Comparison of ENCODE assay signal across 19 cellular contexts in genomic region chr6:74041420-74041819, GRCh38.
DNase-seq lines count a peak whose midpoint lies in the region; ATAC-seq and TF ChIP-seq lines count a peak whose summit lies in the region.
"Had no signal": no experiment of that assay in that cellular context is flagged by ENCODE, and none has a peak within 500 bp of the region (broad histone marks: within the 10 kb centered on the region; RNA-seq: fewer than 3 reads in every experiment).

No MANE protein-coding gene starts in this region.

- no peak overlapping the region for H2BK12ac ChIP-seq in H9 (ENCODE audit: insufficient read length, low read depth, low read length)

- H3K9me3 Mint-ChIP-seq in H9 (peaks cover 15 to 23% of the 10 kb centered on the region in 2 experiments), endodermal cell (peaks cover 21% of the 10 kb centered on the region), Calu3 (ENCODE audit: low read depth, unreplicated experiment) (peaks cover 12% of the 10 kb centered on the region)
- peaks cover 7% of the 10 kb centered on the region for H3K9me3 Mint-ChIP-seq in stimulated activated effector memory CD8-positive, alpha-beta T cell treated with anti-CD3 and anti-CD28 coated beads, Interleukin-12 subunit alpha, Interleukin-12 subunit beta, amount 100 ng/mL, for 72 hours

- H3K36me3 Mint-ChIP-seq in H9 (ENCODE audit: insufficient read depth in 1 of 3, low read depth in 3 of 3) (peaks cover 2 to 14% (median 4%) of the 10 kb centered on the region in 3 experiments; a peak in 6 of 7 replicates), endodermal cell (ENCODE audit: low read depth) (no peaks in the 10 kb centered on the region), Calu3 (ENCODE audit: insufficient read depth, unreplicated experiment) (no peaks in the 10 kb centered on the region)
- H3K36me3 Mint-ChIP-seq in stimulated activated effector memory CD8-positive, alpha-beta T cell treated with anti-CD3 and anti-CD28 coated beads, Interleukin-12 subunit alpha, Interleukin-12 subunit beta, amount 100 ng/mL, for 72 hours: no peaks in the 10 kb centered on the region
- H3K36me3 Mint-ChIP-seq: CD14-positive monocyte had no signal

- H2AK5ac ChIP-seq in H9 (ENCODE audit: insufficient read length, low read length): no peak overlapping the region
- no peak overlapping the region for H2AK5ac ChIP-seq in mesendoderm (ENCODE audit: low read length)

- BruUV-seq in Calu3 (replicated peaks; lab: Mats Ljungman, UMichigan): no TSS peak

- peak overlapping the region; percentile 51 for H4K91ac ChIP-seq in H9 (ENCODE audit: insufficient read length, low read depth, low read length)

- intact Hi-C loops in Calu3 (cut with micrococcal nuclease; ENCODE audit: unreplicated experiment): no loop called here

- H3K23me2 ChIP-seq in H9 (ENCODE audit: insufficient read length, low read depth, low read length, poor library complexity, severe bottlenecking): no peaks in the 10 kb centered on the region

- H3K9ac ChIP-seq in H9 (ENCODE audit: extremely low read depth, insufficient read length, low read length): no peak overlapping the region
- no peak overlapping the region for H3K9ac ChIP-seq in endodermal cell (ENCODE audit: extremely low read depth, low read length, poor library complexity, severe bottlenecking)
- no peak overlapping the region for H3K9ac ChIP-seq in mesendoderm (ENCODE audit: low read length)

- no peak overlapping the region for H3K4ac ChIP-seq in H9 (ENCODE audit: low read depth, low read length)
- H3K4ac ChIP-seq in mesendoderm (ENCODE audit: low read depth, low read length): no peak overlapping the region

- no peak overlapping the region for H3K56ac ChIP-seq in H9 (ENCODE audit: insufficient read length, low read depth, low read length)
- H3K56ac ChIP-seq in mesendoderm (ENCODE audit: low read length): no peak overlapping the region

- no peak overlapping the region for H2BK15ac ChIP-seq in H9 (ENCODE audit: low read depth, low read length)
- H2BK15ac ChIP-seq in mesendoderm (replicated peaks; ENCODE audit: low read depth): no peak overlapping the region

- H3K27ac Mint-ChIP-seq in H9 (peak overlapping the region in 1 of 3 experiments; percentile 15; a peak in 1 of 7 replicates), endodermal cell (no peak overlapping the region), Calu3 (ENCODE audit: unreplicated experiment) (no peak overlapping the region)
- no peak overlapping the region for H3K27ac Mint-ChIP-seq in stimulated activated effector memory CD8-positive, alpha-beta T cell treated with anti-CD3 and anti-CD28 coated beads, Interleukin-12 subunit alpha, Interleukin-12 subunit beta, amount 100 ng/mL, for 72 hours

- H3K4me1 ChIP-seq in H9 (ENCODE audit: insufficient read depth, low read length): peaks cover 6% of the 10 kb centered on the region; the same call in 1 of the 2 replicates
- no peaks in the 10 kb centered on the region for H3K4me1 ChIP-seq in endodermal cell (ENCODE audit: control insufficient read depth, insufficient read depth, low read length)
- no peaks in the 10 kb centered on the region for H3K4me1 ChIP-seq in mesendoderm (ENCODE audit: control insufficient read depth, low read depth, low read length)
- H3K4me1 ChIP-seq: Peyer's patch, SJSA1 had no signal

- H3K9me3 ChIP-seq in H9 (ENCODE audit: control insufficient read depth, low read depth, low read length): no peaks in the 10 kb centered on the region
- H3K9me3 ChIP-seq in endodermal cell (ENCODE audit: control insufficient read depth, low read length): peaks cover 4% of the 10 kb centered on the region
- H3K9me3 ChIP-seq: Peyer's patch, SJSA1 had no signal

- no peak overlapping the region for H4K5ac ChIP-seq in H9 (ENCODE audit: insufficient read length, low read depth, low read length)
- H4K5ac ChIP-seq in mesendoderm (ENCODE audit: low read length): no peak overlapping the region

- DNase-seq in H9 (peak; percentile 50), endodermal cell (peak; percentile 76), mesendoderm (peak; percentile 54), RPMI8226 (no peak), Calu3 (no peak)
- DNase-seq in stimulated activated effector memory CD8-positive, alpha-beta T cell treated with anti-CD3 and anti-CD28 coated beads, Interleukin-12 subunit alpha, Interleukin-12 subunit beta, amount 100 ng/mL, for 72 hours (ENCODE audit: low spot score in 2 of 2): no peak
- DNase-seq: DMS53, GOT3, NCI-H1105, NCI-H146, NCI-H2029, NCI-H345, NCI-H524, NCI-H774, Peyer's patch had no signal

- H2BK5ac ChIP-seq in H9 (ENCODE audit: insufficient read length, low read length): no peak overlapping the region
- H2BK5ac ChIP-seq in mesendoderm (ENCODE audit: low read length): no peak overlapping the region

- H3K18ac ChIP-seq in H9 (ENCODE audit: insufficient read length, low read depth, low read length): no peak overlapping the region
- H3K18ac ChIP-seq in mesendoderm (ENCODE audit: low read length): peak overlapping the region; percentile 43

- H2AFZ ChIP-seq in H9 (ENCODE audit: low read length): no peak overlapping the region

- no peak overlapping the region for H3T11ph ChIP-seq in H9 (ENCODE audit: low read length)

- no peaks in the 10 kb centered on the region for H3K27me3 ChIP-seq in H9 (ENCODE audit: insufficient read depth, low read length)
- H3K27me3 ChIP-seq in endodermal cell (ENCODE audit: control insufficient read depth, insufficient read depth, low read length, poor library complexity, severe bottlenecking): no peaks in the 10 kb centered on the region
- H3K27me3 ChIP-seq in mesendoderm (ENCODE audit: insufficient read depth, low read length, poor library complexity): no peaks in the 10 kb centered on the region
- H3K27me3 ChIP-seq: Peyer's patch, SJSA1 had no signal

- peak overlapping the region; percentile 71; the same call in 1 of the 2 replicates for H3K14ac ChIP-seq in H9 (ENCODE audit: insufficient read depth, low read length)

- H3K79me2 ChIP-seq in H9 (ENCODE audit: insufficient read depth, low read length) (no peaks in the 10 kb centered on the region), mesendoderm (ENCODE audit: control insufficient read depth, insufficient read depth, low read length) (no peaks in the 10 kb centered on the region)

- H3K4me3 Mint-ChIP-seq in H9 (no peak overlapping the region), endodermal cell (no peak overlapping the region), Calu3 (ENCODE audit: low read depth, unreplicated experiment) (no peak overlapping the region)
- no peak overlapping the region for H3K4me3 Mint-ChIP-seq in stimulated activated effector memory CD8-positive, alpha-beta T cell treated with anti-CD3 and anti-CD28 coated beads, Interleukin-12 subunit alpha, Interleukin-12 subunit beta, amount 100 ng/mL, for 72 hours
- H3K4me3 Mint-ChIP-seq: CD14-positive monocyte, IgD-negative memory B cell had no signal

- no peaks in the 10 kb centered on the region for H3K79me1 ChIP-seq in H9 (ENCODE audit: insufficient read depth, low read depth, low read length, poor library complexity, severe bottlenecking)
- H3K79me1 ChIP-seq in mesendoderm (ENCODE audit: low read length): no peaks in the 10 kb centered on the region

- peaks cover 5 to 10% of the 10 kb centered on the region in 2 experiments for H3K4me1 Mint-ChIP-seq in H9
- H3K4me1 Mint-ChIP-seq in endodermal cell: peaks cover 12% of the 10 kb centered on the region
- no peaks in the 10 kb centered on the region for H3K4me1 Mint-ChIP-seq in stimulated activated effector memory CD8-positive, alpha-beta T cell treated with anti-CD3 and anti-CD28 coated beads, Interleukin-12 subunit alpha, Interleukin-12 subunit beta, amount 100 ng/mL, for 72 hours
- H3K4me1 Mint-ChIP-seq in Calu3 (ENCODE audit: low read depth, unreplicated experiment): peaks cover 29% of the 10 kb centered on the region
- H3K4me1 Mint-ChIP-seq: CD14-positive monocyte had no signal

- H3K36me3 ChIP-seq in endodermal cell (ENCODE audit: control insufficient read depth, insufficient read depth, low read length): no peaks in the 10 kb centered on the region
- H3K36me3 ChIP-seq in mesendoderm (ENCODE audit: control insufficient read depth, insufficient read depth, low read length): no peaks in the 10 kb centered on the region
- H3K36me3 ChIP-seq: Peyer's patch, SJSA1 had no signal

- H3K27ac ChIP-seq in H9 (ENCODE audit: insufficient read length, low read depth, low read length) (no peak overlapping the region), endodermal cell (ENCODE audit: low read depth, low read length) (no peak overlapping the region), mesendoderm (ENCODE audit: low read depth, low read length) (no peak overlapping the region)
- H3K27ac ChIP-seq: Peyer's patch, SJSA1 had no signal

- H4K20me1 ChIP-seq in H9 (ENCODE audit: control insufficient read depth, insufficient read depth, insufficient read length): no peaks in the 10 kb centered on the region

- no peak overlapping the region for H2BK120ac ChIP-seq in H9 (ENCODE audit: low read depth, low read length, poor library complexity, severe bottlenecking)
- no peak overlapping the region for H2BK120ac ChIP-seq in mesendoderm (ENCODE audit: low read depth, low read length)

- CTCF ChIA-PET in Calu3 (lab: Charles Lee): no interaction called here

- no peak overlapping the region for H2BK20ac ChIP-seq in H9 (ENCODE audit: low read depth, low read length, poor library complexity, severe bottlenecking)

- H3K27me3 Mint-ChIP-seq in H9 (ENCODE audit: low read depth) (no peaks in the 10 kb centered on the region; the same call in 1 of the 2 replicates), endodermal cell (ENCODE audit: insufficient read depth) (peaks cover 3% of the 10 kb centered on the region), Calu3 (ENCODE audit: unreplicated experiment) (no peaks in the 10 kb centered on the region)
- H3K27me3 Mint-ChIP-seq: IgD-negative memory B cell had no signal

- WGBS in H9 (ENCODE audit: extremely low coverage, insufficient read length, low lambda C conversion rate): no CpG with 5 or more reads among the region's 3 CpGs
- WGBS in endodermal cell (ENCODE audit: insufficient coverage in 1 of 2, insufficient read length in 1 of 2), 2 experiments: 79 to 90% methylated on average over 2 to 3 of the region's 3 CpGs
- no CpG with 5 or more reads among the region's 3 CpGs for WGBS in mesendoderm (ENCODE audit: extremely low coverage, insufficient coverage, low lambda C conversion rate)

- H4K8ac ChIP-seq in H9 (replicated peaks; ENCODE audit: insufficient read length, low read depth, low read length) (no peak overlapping the region), mesendoderm (ENCODE audit: low read depth, low read length) (no peak overlapping the region)

- H3K23ac ChIP-seq in H9 (ENCODE audit: insufficient read length, low read depth, low read length): no peak overlapping the region
- no peak overlapping the region for H3K23ac ChIP-seq in mesendoderm (ENCODE audit: low read length)

- peak; percentile 28 for ATAC-seq in stimulated activated effector memory CD8-positive, alpha-beta T cell treated with anti-CD3 and anti-CD28 coated beads, Interleukin-12 subunit alpha, Interleukin-12 subunit beta, amount 100 ng/mL, for 72 hours
- ATAC-seq in GM18858 (IDR thresholded peaks at IDR 0.05; ENCODE audit: unreplicated experiment): no peak

- H3K4me2 ChIP-seq in H9 (ENCODE audit: insufficient read depth, insufficient read length, low read length) (no peak overlapping the region), mesendoderm (ENCODE audit: low read length) (no peak overlapping the region)

- H3K4me3 ChIP-seq in endodermal cell (ENCODE audit: low read length) (no peak overlapping the region), mesendoderm (ENCODE audit: low read length) (no peak overlapping the region)
- H3K4me3 ChIP-seq: Peyer's patch, SJSA1 had no signal

- no peak for TF ChIP-seq CTCF in H9 (conservative IDR thresholded peaks at IDR 0.05)
- TF ChIP-seq CTCF in endodermal cell (conservative IDR thresholded peaks at IDR 0.05): no peak
- TF ChIP-seq CTCF in Calu3 (IDR thresholded peaks at IDR 0.05; ENCODE audit: unreplicated experiment): no peak

Comparison
In these comparisons a context has a peak if more than half of its experiments do, and no peak if none do; other contexts are left out.
1. DNase-seq: peak in H9 (single experiment), endodermal cell (single experiment) and mesendoderm (single experiment); none in stimulated activated effector memory CD8-positive, alpha-beta T cell treated with anti-CD3 and anti-CD28 coated beads, Interleukin-12 subunit alpha, Interleukin-12 subunit beta, amount 100 ng/mL, for 72 hours (0 of 2), RPMI8226 (single experiment) and Calu3 (single experiment).